9 cellular contexts compared by ENCODE assay signal in genomic region chr18:55323051-55323994, GRCh38.
DNase-seq lines count a peak whose midpoint lies in the region; ATAC-seq and TF ChIP-seq lines count a peak whose summit lies in the region.
"Had no signal": no experiment of that assay in that cellular context is flagged by ENCODE, and none has a peak within 500 bp of the region (broad histone marks: within the 10 kb centered on the region; RNA-seq: fewer than 3 reads in every experiment).

No MANE protein-coding gene starts in this region.

- H3K27ac ChIP-seq in SJSA1 (peak overlapping the region; percentile 25; the same call in 1 of the 2 replicates), iPS-18a (ENCODE audit: low read length) (no peak overlapping the region), thoracic aorta (peak overlapping the region; percentile 93 to 95)
- H3K27ac ChIP-seq: C4-2B had no signal

- H3K9ac ChIP-seq in iPS-18a (ENCODE audit: low read length), result no peak overlapping the region

- H3K9me3 ChIP-seq in SJSA1 (replicated peaks) (no peaks in the 10 kb centered on the region), iPS-18a (ENCODE audit: control insufficient read depth, low read depth, low read length) (no peaks in the 10 kb centered on the region), thoracic aorta (no peaks in the 10 kb centered on the region)

- DNase-seq in NCI-H2227 (lab: John Stamatoyannopoulos, UW; ENCODE audit: unreplicated experiment), result peak; percentile 39
- no peak for DNase-seq in NCI-H2227 treated with DMSO at 0.1 percent for 48 hours (lab: John Stamatoyannopoulos, UW)
- peak in 1 of 2 experiments; percentile 41 for DNase-seq in SJSA1 (ENCODE audit: low read depth in 1 of 2, low spot score in 2 of 2)
- no peak for DNase-seq in thoracic aorta (ENCODE audit: low spot score)
- DNase-seq in head of caudate nucleus, result no peak

- no peaks in the 10 kb centered on the region for H3K27me3 ChIP-seq in SJSA1 (replicated peaks)
- H3K27me3 ChIP-seq in iPS-18a (ENCODE audit: control insufficient read depth, insufficient read depth, low read length), result no peaks in the 10 kb centered on the region
- H3K27me3 ChIP-seq in thoracic aorta (replicated peaks; ENCODE audit: insufficient read depth), result no peaks in the 10 kb centered on the region

- peak overlapping the region; percentile 41 for H3K4me3 ChIP-seq in SJSA1
- H3K4me3 ChIP-seq in iPS-18a (ENCODE audit: low read length), result peak overlapping the region; percentile 67
- peak overlapping the region; percentile 79 for H3K4me3 ChIP-seq in thoracic aorta

- no peak for TF ChIP-seq CTCF in thoracic aorta (IDR thresholded peaks at IDR 0.05)

- ATAC-seq in thoracic aorta (ENCODE audit: insufficient number of reproducible peaks, low FRiP score, low read depth) (no peak), HG03139 (IDR thresholded peaks at IDR 0.05; ENCODE audit: unreplicated experiment) (no peak), HG02981 (IDR thresholded peaks at IDR 0.05; ENCODE audit: unreplicated experiment) (no peak)

- peaks cover 33% of the 10 kb centered on the region for H3K4me1 ChIP-seq in SJSA1 (replicated peaks)
- peaks cover 28% of the 10 kb centered on the region for H3K4me1 ChIP-seq in iPS-18a (ENCODE audit: control insufficient read depth, low read depth, low read length)
- H3K4me1 ChIP-seq in thoracic aorta (ENCODE audit: control insufficient read depth in 1 of 2, low read depth in 2 of 2), result peaks cover 14 to 47% of the 10 kb centered on the region in 2 donors

- H3K36me3 ChIP-seq in SJSA1 (no peaks in the 10 kb centered on the region), iPS-18a (ENCODE audit: control insufficient read depth, low read depth, low read length) (no peaks in the 10 kb centered on the region), thoracic aorta (no peaks in the 10 kb centered on the region)

- intact Hi-C loops in head of caudate nucleus (cut with DNase I), result loop anchor here (5.0 kb wide), 2 partner anchors 86 to 99 kb away; no protein-coding TSS in a partner anchor
